13 cellular contexts compared by ENCODE assay signal in genomic region chr5:37736397-37736796, GRCh38.
"Had no signal": no experiment of that assay in that cellular context is flagged by ENCODE, and none has a peak within 500 bp of the region (broad histone marks: within the 10 kb centered on the region; RNA-seq: fewer than 3 reads in every experiment).

No MANE protein-coding gene starts in this region.

- H3K4me3 Mint-ChIP-seq: activated naive CD4-positive, alpha-beta T cell treated with anti-CD3 and anti-CD28 coated beads, Interleukin-2, amount 50 U/mL, for 24 hours; memory B cell; T-helper 1 cell treated with Interleukin-12 subunit alpha and Interleukin-12 subunit beta and Interleukin-4 antibody, amounts not matched to agents 30 μg/mL and 1 μg/mL, for 36 hours had no signal

- ATAC-seq: left lung had no signal

- H3K4me3 ChIP-seq: left lung, skin epidermis, stomach, thyroid gland had no signal

- H3K27ac Mint-ChIP-seq: activated naive CD4-positive, alpha-beta T cell treated with anti-CD3 and anti-CD28 coated beads, Interleukin-2, amount 50 U/mL, for 24 hours; memory B cell; T-helper 1 cell treated with Interleukin-12 subunit alpha and Interleukin-12 subunit beta and Interleukin-4 antibody, amounts not matched to agents 30 μg/mL and 1 μg/mL, for 36 hours had no signal

- DNase-seq: activated CD4-positive, alpha-beta T cell treated with anti-CD3 and anti-CD28 coated beads, Interleukin-2, amount 50 U/mL, for 1 hour; activated CD4-positive, CD25-positive, alpha-beta regulatory T cell; activated effector memory CD4-positive, alpha-beta T cell treated with Interleukin-2 at 50 U/mL for 16 hours; activated T-cell treated with anti-CD3 and anti-CD28 coated beads, Interleukin-2, amount 50 U/mL, for 1 hour; effector CD4-positive, alpha-beta T cell; islet precursor cell; left lung; stomach; thyroid gland had no signal

- H3K27ac ChIP-seq: left lung, thyroid gland had no signal

- H3K9me3 Mint-ChIP-seq: memory B cell; T-helper 1 cell treated with Interleukin-12 subunit alpha and Interleukin-12 subunit beta and Interleukin-4 antibody, amounts not matched to agents 30 μg/mL and 1 μg/mL, for 36 hours had no signal

- H3K27me3 Mint-ChIP-seq: activated naive CD4-positive, alpha-beta T cell treated with anti-CD3 and anti-CD28 coated beads, Interleukin-2, amount 50 U/mL, for 24 hours; memory B cell had no signal
